9 cellular contexts compared by ENCODE assay signal in the genomic region with DNA sequence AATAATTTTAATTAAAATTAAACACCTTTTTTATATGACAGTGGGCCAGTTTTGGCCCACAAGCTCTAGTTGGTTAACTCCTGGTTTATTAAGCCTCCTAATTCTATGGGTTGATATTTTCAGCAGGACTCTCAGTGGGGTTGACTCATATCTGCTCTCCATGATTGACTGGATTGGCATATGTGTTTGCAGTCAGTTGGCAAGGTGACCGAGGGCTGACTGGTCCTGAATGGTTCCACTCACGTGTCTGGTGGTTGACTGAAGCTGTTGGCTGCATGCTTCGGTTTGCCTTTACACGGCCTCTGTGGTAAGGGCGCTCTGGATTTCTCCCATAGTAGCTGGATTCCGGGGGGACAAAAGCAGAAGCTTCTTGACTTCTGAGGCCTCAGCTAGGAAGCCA.
DNase-seq lines count a peak whose midpoint lies in the region; ATAC-seq lines count a peak whose summit lies in the region.
"Had no signal": no experiment of that assay in that cellular context is flagged by ENCODE, and none has a peak within 500 bp of the region (broad histone marks: within the 10 kb centered on the region; RNA-seq: fewer than 3 reads in every experiment).

No MANE protein-coding gene starts in this region.

- H3K4me1 Mint-ChIP-seq in activated T-cell treated with anti-CD3 and anti-CD28 coated beads, Interleukin-2, amount 50 U/mL, for 4 hours (ENCODE audit: low read depth): no peaks in the 10 kb centered on the region

- H3K27me3 Mint-ChIP-seq in activated T-cell treated with anti-CD3 and anti-CD28 coated beads, Interleukin-2, amount 50 U/mL, for 4 hours (ENCODE audit: low read depth): no peaks in the 10 kb centered on the region
- H3K27me3 Mint-ChIP-seq: dendritic cell treated with granulocyte-macrophage colony-stimulating factor and Interleukin-4, amounts not matched to agents 40 ng/mL and 50 ng/mL, for 4 days had no signal

- peaks cover 2% of the 10 kb centered on the region for H3K36me3 Mint-ChIP-seq in activated T-cell treated with anti-CD3 and anti-CD28 coated beads, Interleukin-2, amount 50 U/mL, for 4 hours (ENCODE audit: insufficient read depth)

- peak; percentile 22 for DNase-seq in stimulated activated naive CD4-positive, alpha-beta T cell treated with Interleukin-2 at 50 U/mL for 16 hours (lab: John Stamatoyannopoulos, UW)
- DNase-seq in stimulated activated naive CD4-positive, alpha-beta T cell (lab: John Stamatoyannopoulos, UW): no peak
- no peak for DNase-seq in activated T-cell treated with anti-CD3 and anti-CD28 coated beads, Interleukin-2, amount 50 U/mL, for 4 hours
- DNase-seq in NCI-H2107 (lab: John Stamatoyannopoulos, UW): no peak
- DNase-seq in RPMI8226: no peak
- DNase-seq in NCI-H2081 treated with DMSO at 0.1 percent for 48 hours (lab: John Stamatoyannopoulos, UW): no peak

- H3K9me3 Mint-ChIP-seq in activated T-cell treated with anti-CD3 and anti-CD28 coated beads, Interleukin-2, amount 50 U/mL, for 4 hours: peaks cover 5% of the 10 kb centered on the region
- H3K9me3 Mint-ChIP-seq: dendritic cell treated with granulocyte-macrophage colony-stimulating factor and Interleukin-4, amounts not matched to agents 40 ng/mL and 50 ng/mL, for 4 days had no signal

- ATAC-seq in HG03060 (IDR thresholded peaks at IDR 0.05; ENCODE audit: low read depth, unreplicated experiment) (peak; percentile 91), HG03097 (IDR thresholded peaks at IDR 0.05; ENCODE audit: low FRiP score, unreplicated experiment) (no peak)
- peak; percentile 70 to 72 for ATAC-seq in activated T-cell treated with anti-CD3 and anti-CD28 coated beads, Interleukin-2, amount 50 U/mL, for 4 hours

- no peak overlapping the region for H3K4me3 Mint-ChIP-seq in activated T-cell treated with anti-CD3 and anti-CD28 coated beads, Interleukin-2, amount 50 U/mL, for 4 hours
- H3K4me3 Mint-ChIP-seq: dendritic cell treated with granulocyte-macrophage colony-stimulating factor and Interleukin-4, amounts not matched to agents 40 ng/mL and 50 ng/mL, for 4 days had no signal
